ENCODE assay signal across 8 cellular contexts in genomic region chr1:207050768-207051614, GRCh38. TPM values are rescaled to one million over a fixed set of nuclear protein-coding genes. Genes with fewer than 3 reads are reported as not detected.
A peak's percentile ranks its signal among the peaks of the same experiment; 100 is the strongest.
DNase-seq lines count a peak whose midpoint lies in the region; ATAC-seq, FAIRE-seq and TF ChIP-seq lines count a peak whose summit lies in the region.

TSS of gene YOD1 (minus strand) at chr1:207051208. CDS start at chr1:207051030, 178 bp downstream.

- no peaks in the 10 kb centered on the region for H3K27me3 ChIP-seq in keratinocyte (ENCODE audit: control insufficient read depth, extremely low read depth, insufficient read depth, low read length)

- peaks cover 48% of the 10 kb centered on the region for H3K79me2 ChIP-seq in keratinocyte (ENCODE audit: control insufficient read depth, insufficient read depth, low read length)

- H3K36me3 Mint-ChIP-seq in central memory CD8-positive, alpha-beta T cell (ENCODE audit: insufficient read depth), result peaks cover 29% of the 10 kb centered on the region

- peak; percentile 39 for FAIRE-seq in keratinocyte (lab: Jason Lieb, UNC)

- H3K9me3 ChIP-seq in keratinocyte (ENCODE audit: control insufficient read depth, low read depth, low read length), result no peaks in the 10 kb centered on the region

- peak within 1 kb of the TSS; percentile 98 for H3K27ac Mint-ChIP-seq in central memory CD8-positive, alpha-beta T cell (ENCODE audit: low read depth)

- peaks cover 52% of the 10 kb centered on the region for H3K4me1 ChIP-seq in keratinocyte (ENCODE audit: control insufficient read depth, extremely low read depth, insufficient read depth, low read length)

- TF ChIP-seq POLR2A in GM18505 (IDR thresholded peaks at IDR 0.05; ENCODE audit: borderline replicate concordance, extremely low read depth, insufficient read depth, insufficient read length), result peak; percentile 68

- H2AFZ ChIP-seq in keratinocyte (ENCODE audit: control insufficient read depth, low read length), result peak within 1 kb of the TSS; percentile 96

- no peaks in the 10 kb centered on the region for H3K27me3 Mint-ChIP-seq in central memory CD8-positive, alpha-beta T cell

- TF ChIP-seq CTCF in keratinocyte (optimal IDR thresholded peaks at IDR 0.05 in 1 of 3, IDR thresholded peaks at IDR 0.05 in 1 of 3, conservative IDR thresholded peaks at IDR 0.05 in 1 of 3; ENCODE audit: extremely low read depth in 1 of 3, insufficient read depth in 2 of 3, low read length in 3 of 3), result no peak

- no peaks in the 10 kb centered on the region for H4K20me1 ChIP-seq in keratinocyte (ENCODE audit: control insufficient read depth, extremely low read depth, insufficient read depth, low read length)

- no peaks in the 10 kb centered on the region for H3K9me1 ChIP-seq in keratinocyte (ENCODE audit: control insufficient read depth, extremely low read depth, insufficient read depth, low read length)

- peak within 1 kb of the TSS; percentile 97 for H3K27ac ChIP-seq in keratinocyte (ENCODE audit: control insufficient read depth, insufficient read depth, low read length)

- H3K4me3 ChIP-seq in keratinocyte (ENCODE audit: control insufficient read depth in 2 of 3, extremely low read depth in 1 of 3, insufficient read depth in 2 of 3, low read depth in 1 of 3, low read length in 3 of 3), result peak within 1 kb of the TSS; percentile 90 to 100 (median 97)

- H3K9ac ChIP-seq in keratinocyte (ENCODE audit: control insufficient read depth, extremely low read depth, insufficient read depth, low read length), result peak within 1 kb of the TSS; percentile 99

- peaks cover 5 to 18% of the 10 kb centered on the region in 2 experiments for H3K36me3 ChIP-seq in keratinocyte (ENCODE audit: control insufficient read depth in 2 of 2, extremely low read depth in 1 of 2, insufficient read depth in 2 of 2, low read length in 2 of 2)

- DNase-seq in NCI-H345 treated with DMSO at 0.1 percent for 48 hours (lab: John Stamatoyannopoulos, UW; ENCODE audit: unreplicated experiment), result peak; percentile 88
- DNase-seq in central memory CD8-positive, alpha-beta T cell (ENCODE audit: low spot score in 2 of 2), result peak; percentile 81 to 83
- DNase-seq in keratinocyte (ENCODE audit: low read depth, low spot score), result no peak
- peak; percentile 77 to 88 for DNase-seq in stimulated activated CD4-positive, alpha-beta T cell treated with anti-CD3 and anti-CD28 coated beads, Interleukin-12 subunit alpha, Interleukin-12 subunit beta, amount 100 ng/mL, for 24 hours (ENCODE audit: low read depth in 2 of 2)

- peak within 1 kb of the TSS; percentile 100 for H3K4me3 Mint-ChIP-seq in central memory CD8-positive, alpha-beta T cell

- peaks cover 53% of the 10 kb centered on the region for H3K4me1 Mint-ChIP-seq in central memory CD8-positive, alpha-beta T cell

- no peaks in the 10 kb centered on the region for H3K9me3 Mint-ChIP-seq in central memory CD8-positive, alpha-beta T cell

- ATAC-seq in GM18505 (IDR thresholded peaks at IDR 0.05; ENCODE audit: unreplicated experiment) (peak; percentile 55), HG03103 (IDR thresholded peaks at IDR 0.05; ENCODE audit: low read depth, unreplicated experiment) (peak; percentile 51), HG03469 (IDR thresholded peaks at IDR 0.05; ENCODE audit: unreplicated experiment) (no peak)
- peak; percentile 56 to 59 for ATAC-seq in activated CD4-positive, CD25-positive, alpha-beta regulatory T cell treated with anti-CD3 and anti-CD28 coated beads, Interleukin-2, amount 50 U/mL, for 24 hours
- peak; percentile 48 for ATAC-seq in central memory CD8-positive, alpha-beta T cell (replicated peaks; ENCODE audit: extremely low read depth, poor library complexity, severe bottlenecking)

- peak within 1 kb of the TSS; percentile 99 for H3K4me2 ChIP-seq in keratinocyte (ENCODE audit: control insufficient read depth, extremely low read depth, insufficient read depth, low read depth, low read length)

- dilution Hi-C loops in keratinocyte (cut with MboI; ENCODE audit: extremely low pct_ligation_motif_present, low sequenced_read_pairs), result no loop called here

RNA-seq across cellular contexts. Expression of gene YOD1, which starts in this region (rescaled TPM):
- polyA plus RNA-seq in keratinocyte, result 3.2 to 5.2 TPM (median 3.4 TPM) in 3 replicates
- polyA plus RNA-seq in keratinocyte (2011; ENCODE audit: low read depth), result 93.0 TPM
- 0.71 and 2.0 TPM in 2 replicates for polyA plus RNA-seq in keratinocyte (2011; cell fraction: cytosol; rRNA removed)
- 7.1 and 10.2 TPM in 2 replicates for polyA plus RNA-seq in keratinocyte (2011; cell fraction: nucleus; rRNA removed)
- 4.4 and 38.4 TPM in 2 replicates for polyA plus RNA-seq in keratinocyte (2012; ENCODE audit: low replicate concordance)
- 1.8 to 7.8 TPM (median 3.2 TPM) in 3 replicates for polyA minus RNA-seq in keratinocyte
- polyA minus RNA-seq in keratinocyte (2011; cell fraction: cytosol; rRNA and poly(A)+ RNA removed), result 2.7 TPM
- polyA minus RNA-seq in keratinocyte (2011; cell fraction: nucleus; rRNA and poly(A)+ RNA removed), result 8.2 and 14.3 TPM in 2 replicates
